Comparison of ENCODE assay signal across 8 cellular contexts in the genomic region with DNA sequence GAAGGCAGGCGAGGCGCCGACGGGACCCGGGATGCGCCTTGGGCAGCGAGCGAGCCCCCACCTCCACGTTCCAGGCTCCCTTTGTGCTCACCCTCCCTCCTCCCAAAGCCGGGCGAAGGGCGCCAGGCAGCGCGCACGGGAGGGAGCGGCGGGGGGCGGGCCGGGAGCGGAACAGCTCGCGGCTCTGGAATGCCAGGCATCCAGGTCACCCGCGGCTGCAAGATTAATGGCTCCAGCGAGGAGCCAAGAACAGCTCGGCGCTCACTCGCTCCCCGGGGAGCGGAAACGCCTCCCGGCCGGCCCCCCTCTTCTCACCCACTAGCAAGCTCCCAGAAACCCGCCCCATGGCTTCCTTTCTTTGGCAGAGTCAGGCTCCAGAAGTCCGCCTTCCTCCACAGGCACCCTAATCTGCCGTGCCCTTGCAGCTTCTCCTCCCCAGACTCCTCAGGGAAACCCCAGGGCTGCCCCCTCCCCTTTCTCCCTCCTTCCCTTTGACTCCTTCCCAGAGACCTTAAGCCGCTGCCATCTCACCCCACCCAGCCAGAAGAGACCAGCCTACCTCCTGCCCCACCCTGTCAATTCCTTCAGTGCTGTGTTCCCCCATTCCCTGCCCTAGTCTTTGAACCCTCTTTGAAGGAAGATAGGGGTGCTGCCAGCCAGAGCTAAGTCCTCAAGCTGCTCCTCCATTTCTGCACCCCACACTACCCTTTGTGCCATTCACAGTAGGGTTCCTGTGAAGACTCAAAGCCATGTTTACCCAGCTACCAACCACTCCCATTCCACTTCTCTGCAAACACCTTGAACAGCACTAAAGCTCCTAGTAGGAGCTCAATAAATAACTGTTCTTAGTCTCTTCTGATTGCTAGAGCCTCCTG. TPM values are rescaled to one million over a fixed set of nuclear protein-coding genes. Genes with fewer than 3 reads are reported as not detected.
DNase-seq lines count a peak whose midpoint lies in the region; ATAC-seq and TF ChIP-seq lines count a peak whose summit lies in the region.

No MANE protein-coding gene starts in this region.

- H3K4me3 Mint-ChIP-seq in activated naive CD4-positive, alpha-beta T cell treated with anti-CD3 and anti-CD28 coated beads, Interleukin-2, amount 10 ng/mL, durations not matched to agents 7 days and 5 days = peak overlapping the region; percentile 50
- H3K4me3 Mint-ChIP-seq in naive thymus-derived CD4-positive, alpha-beta T cell = peak overlapping the region; percentile 52 to 91 (median 83)

- no peaks in the 10 kb centered on the region for H3K36me3 ChIP-seq in naive thymus-derived CD4-positive, alpha-beta T cell (ENCODE audit: control insufficient read depth in 2 of 3, insufficient read depth in 3 of 3, low read length in 3 of 3)
- H3K36me3 ChIP-seq in vagina = peaks cover 0 to 73% of the 10 kb centered on the region in 2 donors

- POLR2A ChIA-PET in naive thymus-derived CD4-positive, alpha-beta T cell (lab: Charles Lee) = no interaction called here

- peak; percentile 98 for DNase-seq in Daoy (ENCODE audit: low read depth)
- peak; percentile 77 for DNase-seq in NCI-H1048 (lab: John Stamatoyannopoulos, UW)
- peak; percentile 48 for DNase-seq in activated naive CD4-positive, alpha-beta T cell treated with anti-CD3 and anti-CD28 coated beads, Interleukin-2, amount 10 ng/mL, durations not matched to agents 7 days and 5 days
- DNase-seq in fibroblast of the conjunctiva (ENCODE audit: low read depth) = peak; percentile 94
- DNase-seq in naive thymus-derived CD4-positive, alpha-beta T cell = peak in 3 of 9 donors; percentile 13 to 26 (median 16)
- DNase-seq in vagina (ENCODE audit: extremely low spot score in 2 of 2) = no peak
- DNase-seq in NCI-H2029 (lab: John Stamatoyannopoulos, UW) = no peak
- no peak for DNase-seq in NOMO-1 treated with dmso at 0.1 percent for 144 hours (lab: John Stamatoyannopoulos, UW; ENCODE audit: unreplicated experiment)

- no peak overlapping the region for H3K27ac ChIP-seq in naive thymus-derived CD4-positive, alpha-beta T cell (ENCODE audit: low read depth, low read length)
- H3K27ac ChIP-seq in vagina = peak overlapping the region; percentile 97

- no peaks in the 10 kb centered on the region for H3K9me3 Mint-ChIP-seq in activated naive CD4-positive, alpha-beta T cell treated with anti-CD3 and anti-CD28 coated beads, Interleukin-2, amount 10 ng/mL, durations not matched to agents 7 days and 5 days
- H3K9me3 Mint-ChIP-seq in naive thymus-derived CD4-positive, alpha-beta T cell = no peaks in the 10 kb centered on the region

- no peak for ATAC-seq in naive thymus-derived CD4-positive, alpha-beta T cell

- no peaks in the 10 kb centered on the region for H3K27me3 ChIP-seq in naive thymus-derived CD4-positive, alpha-beta T cell (ENCODE audit: control insufficient read depth in 2 of 2, insufficient read depth in 2 of 2, low read length in 2 of 2)
- no peaks in the 10 kb centered on the region for H3K27me3 ChIP-seq in vagina

- H3K36me3 Mint-ChIP-seq in activated naive CD4-positive, alpha-beta T cell treated with anti-CD3 and anti-CD28 coated beads, Interleukin-2, amount 10 ng/mL, durations not matched to agents 7 days and 5 days = no peaks in the 10 kb centered on the region
- H3K36me3 Mint-ChIP-seq in naive thymus-derived CD4-positive, alpha-beta T cell = no peaks in the 10 kb centered on the region

- intact Hi-C loops in naive thymus-derived CD4-positive, alpha-beta T cell (cut with micrococcal nuclease) = loop anchor here in 1 of 2 donors (2.0 kb wide), 1 partner anchor 111 kb away; no protein-coding TSS in a partner anchor
- intact Hi-C loops in vagina (cut with DNase I) = no loop called here

- H3K27me3 Mint-ChIP-seq in activated naive CD4-positive, alpha-beta T cell treated with anti-CD3 and anti-CD28 coated beads, Interleukin-2, amount 10 ng/mL, durations not matched to agents 7 days and 5 days = peaks cover 78% of the 10 kb centered on the region
- H3K27me3 Mint-ChIP-seq in naive thymus-derived CD4-positive, alpha-beta T cell = peaks cover 0 to 28% (median 0%) of the 10 kb centered on the region in 5 donors

- TF ChIP-seq CTCF in vagina (IDR thresholded peaks at IDR 0.05) = no peak

- H3K27ac Mint-ChIP-seq in activated naive CD4-positive, alpha-beta T cell treated with anti-CD3 and anti-CD28 coated beads, Interleukin-2, amount 10 ng/mL, durations not matched to agents 7 days and 5 days = no peak overlapping the region
- H3K27ac Mint-ChIP-seq in naive thymus-derived CD4-positive, alpha-beta T cell = peak overlapping the region in 7 of 9 donors; percentile 4 to 84 (median 29)

- peaks cover 19 to 21% of the 10 kb centered on the region in 2 donors for H3K4me1 ChIP-seq in naive thymus-derived CD4-positive, alpha-beta T cell (ENCODE audit: control insufficient read depth in 2 of 2, insufficient read depth in 2 of 2, low read length in 2 of 2)
- H3K4me1 ChIP-seq in vagina = peaks cover 97% of the 10 kb centered on the region

- H3K4me3 ChIP-seq in naive thymus-derived CD4-positive, alpha-beta T cell (ENCODE audit: low read length) = peak overlapping the region; percentile 55
- peak overlapping the region; percentile 24 to 43 for H3K4me3 ChIP-seq in vagina

- no peaks in the 10 kb centered on the region for H3K9me3 ChIP-seq in naive thymus-derived CD4-positive, alpha-beta T cell (ENCODE audit: control insufficient read depth in 2 of 3, low read length in 3 of 3)
- H3K9me3 ChIP-seq in vagina = no peaks in the 10 kb centered on the region

- no peak for TF ChIP-seq POLR2A in vagina (IDR thresholded peaks at IDR 0.05)

- CTCF ChIA-PET in activated naive CD4-positive, alpha-beta T cell treated with anti-CD3 and anti-CD28 coated beads, Interleukin-2, amount 10 ng/mL, durations not matched to agents 7 days and 5 days (lab: Charles Lee) = interaction anchor here (1.0 to 2.4 kb wide), 5 partner anchors 8 to 109 kb away, joined by 3 to 6 read pairs (median 5); no protein-coding TSS in a partner anchor
- CTCF ChIA-PET in naive thymus-derived CD4-positive, alpha-beta T cell (lab: Charles Lee) = interaction anchor here (0.9 kb wide), 1 partner anchor 56 kb away, joined by 3 read pairs; no protein-coding TSS in a partner anchor

- peaks cover 14% of the 10 kb centered on the region for H3K4me1 Mint-ChIP-seq in activated naive CD4-positive, alpha-beta T cell treated with anti-CD3 and anti-CD28 coated beads, Interleukin-2, amount 10 ng/mL, durations not matched to agents 7 days and 5 days
- peaks cover 13 to 33% (median 27%) of the 10 kb centered on the region in 7 donors for H3K4me1 Mint-ChIP-seq in naive thymus-derived CD4-positive, alpha-beta T cell

RNA-seq across cellular contexts. Expression of a gene that starts 9.9 kb away (rescaled TPM):
- 99.8 and 102 TPM in 2 replicates for total RNA-seq in Daoy (2014; rRNA removed; shearing (Covaris generic))
- not detected for total RNA-seq in naive thymus-derived CD4-positive, alpha-beta T cell
- under 1 TPM in 1 of 2 donors, not detected in 1; 0.10 TPM for polyA plus RNA-seq in naive thymus-derived CD4-positive, alpha-beta T cell
- 60.6 TPM for total RNA-seq in vagina

Comparison
In these comparisons a context has a peak if more than half of its experiments do, and no peak if none do; other contexts are left out.
1. DNase-seq: peak in Daoy (single experiment), NCI-H1048 (single experiment), activated naive CD4-positive, alpha-beta T cell treated with anti-CD3 and anti-CD28 coated beads, Interleukin-2, amount 10 ng/mL, durations not matched to agents 7 days and 5 days (single experiment) and fibroblast of the conjunctiva (single experiment); none in vagina (0 of 2), NCI-H2029 (single experiment) and NOMO-1 treated with dmso at 0.1 percent for 144 hours (single experiment).
2. RNA of a gene that starts 9.9 kb away (total RNA-seq): 99.8 to 102 TPM in Daoy and 60.6 TPM in vagina (single experiment); not detected in naive thymus-derived CD4-positive, alpha-beta T cell; every median in the first group is over 10 times any median in the second.